32 cellular contexts compared by ENCODE assay signal in genomic region chr5:30105186-30105585, GRCh38.
"Had no signal": no experiment of that assay in that cellular context is flagged by ENCODE, and none has a peak within 500 bp of the region (broad histone marks: within the 10 kb centered on the region; RNA-seq: fewer than 3 reads in every experiment).

No MANE protein-coding gene starts in this region.

- H3K27ac Mint-ChIP-seq: activated CD4-positive, alpha-beta memory T cell treated with anti-CD3 and anti-CD28 coated beads for 36 hours; activated CD4-positive, alpha-beta T cell treated with anti-CD3 and anti-CD28 coated beads for 36 hours; activated CD4-positive, alpha-beta T cell treated with anti-CD3 and anti-CD28 coated beads, Interleukin-2, amount 10 ng/mL, durations not matched to agents 24 days and 14 days; activated CD8-positive, alpha-beta T cell treated with anti-CD3 and anti-CD28 coated beads, Interleukin-2, amount 10 ng/mL, durations not matched to agents 7 days and 5 days; activated naive CD4-positive, alpha-beta T cell treated with anti-CD3 and anti-CD28 coated beads, Interleukin-2, amount 10 ng/mL, durations not matched to agents 7 days and 5 days; activated naive CD4-positive, alpha-beta T cell treated with anti-CD3 and anti-CD28 coated beads, Interleukin-2, amount 50 U/mL, for 72 hours; activated naive CD8-positive, alpha-beta T cell treated with anti-CD3 and anti-CD28 coated beads, Interleukin-2, amount 10 ng/mL, durations not matched to agents 7 days and 5 days; activated T-cell treated with anti-CD3 and anti-CD28 coated beads, Interleukin-2, amount 50 U/mL, for 24 hours; activated T-cell treated with anti-CD3 and anti-CD28 coated beads, Interleukin-2, amount 50 U/mL, for 72 hours; dendritic cell treated with granulocyte-macrophage colony-stimulating factor and Interleukin-4, amounts not matched to agents 40 ng/mL and 50 ng/mL, for 4 days; endodermal cell; T-helper 17 cell; T-helper 2 cell treated with Interferon-gamma antibody and Interleukin-4, amounts not matched to agents 5 μg/mL and 100 μg/mL, for 36 hours had no signal

- H3K4me1 Mint-ChIP-seq: activated CD4-positive, alpha-beta T cell treated with anti-CD3 and anti-CD28 coated beads for 36 hours; activated CD4-positive, alpha-beta T cell treated with anti-CD3 and anti-CD28 coated beads, Interleukin-2, amount 10 ng/mL, durations not matched to agents 24 days and 14 days; activated naive CD4-positive, alpha-beta T cell treated with anti-CD3 and anti-CD28 coated beads, Interleukin-2, amount 10 ng/mL, durations not matched to agents 7 days and 5 days; activated naive CD8-positive, alpha-beta T cell treated with anti-CD3 and anti-CD28 coated beads, Interleukin-2, amount 10 ng/mL, durations not matched to agents 7 days and 5 days; central memory CD8-positive, alpha-beta T cell; T-helper 17 cell had no signal

- DNase-seq: activated CD4-positive, alpha-beta memory T cell treated with anti-CD3 and anti-CD28 coated beads for 36 hours; activated CD4-positive, alpha-beta T cell treated with anti-CD3 and anti-CD28 coated beads for 36 hours; activated CD4-positive, alpha-beta T cell treated with anti-CD3 and anti-CD28 coated beads, Interleukin-2, amount 10 ng/mL, durations not matched to agents 24 days and 14 days; activated CD4-positive, CD25-positive, alpha-beta regulatory T cell; activated CD4-positive, CD25-positive, alpha-beta regulatory T cell treated with anti-CD3 and anti-CD28 coated beads, Interleukin-2, amount 50 U/mL, for 72 hours; activated CD8-positive, alpha-beta memory T cell treated with anti-CD3 and anti-CD28 coated beads, Interleukin-2, amount 50 U/mL, for 48 hours; activated CD8-positive, alpha-beta T cell treated with anti-CD3 and anti-CD28 coated beads, Interleukin-2, amount 10 ng/mL, durations not matched to agents 7 days and 5 days; activated gamma-delta T cell; activated naive CD4-positive, alpha-beta T cell; activated naive CD4-positive, alpha-beta T cell treated with anti-CD3 and anti-CD28 coated beads, Interleukin-2, amount 10 ng/mL, durations not matched to agents 7 days and 5 days; activated naive CD8-positive, alpha-beta T cell treated with anti-CD3 and anti-CD28 coated beads, Interleukin-2, amount 10 ng/mL, durations not matched to agents 7 days and 5 days; activated T-cell treated with anti-CD3 and anti-CD28 coated beads for 4 hours; activated T-cell treated with anti-CD3 and anti-CD28 coated beads, Interleukin-2, amount 50 U/mL, for 24 hours; activated T-cell treated with anti-CD3 and anti-CD28 coated beads, Interleukin-2, amount 50 U/mL, for 72 hours; amniotic stem cell; anterior cingulate cortex; brain microvascular endothelial cell; dorsolateral prefrontal cortex; effector memory CD4-positive, alpha-beta T cell; endodermal cell; foreskin fibroblast; head of caudate nucleus; T-helper 17 cell had no signal

- FAIRE-seq: astrocyte, bronchial epithelial cell, frontal cortex had no signal

- H3K27me3 ChIP-seq: brain microvascular endothelial cell, dorsolateral prefrontal cortex had no signal

- ATAC-seq: activated CD4-positive, alpha-beta T cell treated with anti-CD3 and anti-CD28 coated beads for 36 hours; activated CD8-positive, alpha-beta T cell treated with anti-CD3 and anti-CD28 coated beads, Interleukin-2, amount 10 ng/mL, durations not matched to agents 7 days and 5 days; activated naive CD4-positive, alpha-beta T cell treated with anti-CD3 and anti-CD28 coated beads, Interleukin-2, amount 50 U/mL, for 72 hours; activated T-cell treated with anti-CD3 and anti-CD28 coated beads, Interleukin-2, amount 50 U/mL, for 72 hours; esophagus mucosa; T-helper 17 cell had no signal

- H3K4me3 ChIP-seq: coronary artery, dorsolateral prefrontal cortex had no signal

- H3K36me3 ChIP-seq: brain microvascular endothelial cell had no signal

- H3K27ac ChIP-seq: brain microvascular endothelial cell, coronary artery, dorsolateral prefrontal cortex had no signal

- H3K36me3 Mint-ChIP-seq: activated CD4-positive, alpha-beta memory T cell treated with anti-CD3 and anti-CD28 coated beads for 36 hours; activated naive CD4-positive, alpha-beta T cell treated with anti-CD3 and anti-CD28 coated beads, Interleukin-2, amount 10 ng/mL, durations not matched to agents 7 days and 5 days; activated naive CD4-positive, alpha-beta T cell treated with anti-CD3 and anti-CD28 coated beads, Interleukin-2, amount 50 U/mL, for 72 hours; activated naive CD8-positive, alpha-beta T cell treated with anti-CD3 and anti-CD28 coated beads, Interleukin-2, amount 10 ng/mL, durations not matched to agents 7 days and 5 days had no signal

- H3K9me3 Mint-ChIP-seq: activated CD4-positive, alpha-beta T cell treated with anti-CD3 and anti-CD28 coated beads, Interleukin-2, amount 10 ng/mL, durations not matched to agents 24 days and 14 days; endodermal cell had no signal

- H3K4me3 Mint-ChIP-seq: activated CD4-positive, alpha-beta memory T cell treated with anti-CD3 and anti-CD28 coated beads for 36 hours; activated CD4-positive, alpha-beta T cell treated with anti-CD3 and anti-CD28 coated beads for 36 hours; activated CD4-positive, alpha-beta T cell treated with anti-CD3 and anti-CD28 coated beads, Interleukin-2, amount 10 ng/mL, durations not matched to agents 24 days and 14 days; activated CD8-positive, alpha-beta T cell treated with anti-CD3 and anti-CD28 coated beads, Interleukin-2, amount 10 ng/mL, durations not matched to agents 7 days and 5 days; activated naive CD4-positive, alpha-beta T cell treated with anti-CD3 and anti-CD28 coated beads, Interleukin-2, amount 10 ng/mL, durations not matched to agents 7 days and 5 days; activated naive CD8-positive, alpha-beta T cell treated with anti-CD3 and anti-CD28 coated beads, Interleukin-2, amount 10 ng/mL, durations not matched to agents 7 days and 5 days; activated T-cell treated with anti-CD3 and anti-CD28 coated beads, Interleukin-2, amount 50 U/mL, for 24 hours; activated T-cell treated with anti-CD3 and anti-CD28 coated beads, Interleukin-2, amount 50 U/mL, for 72 hours; central memory CD8-positive, alpha-beta T cell; dendritic cell treated with granulocyte-macrophage colony-stimulating factor and Interleukin-4, amounts not matched to agents 40 ng/mL and 50 ng/mL, for 4 days; endodermal cell; T-helper 17 cell; T-helper 2 cell treated with Interferon-gamma antibody and Interleukin-4, amounts not matched to agents 5 μg/mL and 100 μg/mL, for 36 hours had no signal

- H3K27me3 Mint-ChIP-seq: activated CD4-positive, alpha-beta memory T cell treated with anti-CD3 and anti-CD28 coated beads for 36 hours; activated CD4-positive, alpha-beta T cell treated with anti-CD3 and anti-CD28 coated beads for 36 hours; activated CD4-positive, alpha-beta T cell treated with anti-CD3 and anti-CD28 coated beads, Interleukin-2, amount 10 ng/mL, durations not matched to agents 24 days and 14 days; activated naive CD4-positive, alpha-beta T cell treated with anti-CD3 and anti-CD28 coated beads, Interleukin-2, amount 10 ng/mL, durations not matched to agents 7 days and 5 days; activated naive CD8-positive, alpha-beta T cell treated with anti-CD3 and anti-CD28 coated beads, Interleukin-2, amount 10 ng/mL, durations not matched to agents 7 days and 5 days; activated T-cell treated with anti-CD3 and anti-CD28 coated beads, Interleukin-2, amount 50 U/mL, for 24 hours; central memory CD8-positive, alpha-beta T cell; dendritic cell treated with granulocyte-macrophage colony-stimulating factor and Interleukin-4, amounts not matched to agents 40 ng/mL and 50 ng/mL, for 4 days; T-helper 17 cell had no signal
